In the genomic region with DNA sequence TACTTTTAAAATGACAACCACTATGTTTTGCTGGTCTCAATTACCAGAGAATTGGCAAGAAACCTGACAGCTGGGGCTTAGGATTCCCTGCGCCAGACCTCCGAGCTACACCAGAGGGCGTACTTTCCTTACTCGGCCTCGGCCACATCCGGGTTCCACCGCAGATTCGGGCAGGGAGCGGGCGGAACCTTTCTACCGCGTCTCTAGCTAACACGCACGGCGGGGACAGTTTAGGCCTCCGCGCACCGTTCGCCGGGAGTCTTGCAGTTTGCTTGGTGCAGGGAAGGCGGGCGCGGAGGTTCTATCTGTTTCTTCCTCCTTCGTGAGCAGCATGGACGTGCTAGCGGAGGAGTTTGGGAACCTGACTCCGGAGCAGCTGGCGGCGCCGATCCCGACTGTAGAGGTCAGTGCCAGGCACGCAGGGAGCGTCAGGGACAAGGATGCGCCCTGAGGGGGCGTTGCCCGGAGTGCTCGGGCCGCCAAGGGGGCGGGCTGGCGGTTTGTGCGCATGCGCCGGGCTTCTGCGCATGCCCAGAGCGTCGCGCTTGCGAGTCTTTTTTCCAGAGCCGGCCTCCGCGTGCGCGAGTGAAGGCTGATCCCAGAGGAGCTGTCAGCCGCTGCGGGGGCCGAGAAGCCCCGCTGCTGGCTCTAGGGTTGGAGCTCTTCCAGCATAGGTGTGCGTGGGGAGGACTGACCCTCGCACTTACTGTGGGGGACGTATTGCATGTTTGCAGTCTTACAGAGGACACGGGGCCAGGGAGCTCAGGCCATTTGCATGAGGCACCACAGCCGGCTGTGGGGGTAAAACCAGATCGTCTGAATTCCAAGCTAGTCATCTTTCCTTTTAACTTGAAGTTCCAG, we compare ENCODE assay signal across 1 cellular context.
TF ChIP-seq lines count a peak whose summit lies in the region.

POLR3B (plus strand) TSS at position 200 of the 861 bp plus-strand sequence; CDS start at position 332, 132 bp downstream.

TF ChIP-seq in WTC11, 78 proteins besides CTCF, POLR2A, EP300 and RAD21 (continued from another document):
- TF ChIP-seq, protein P1, sequence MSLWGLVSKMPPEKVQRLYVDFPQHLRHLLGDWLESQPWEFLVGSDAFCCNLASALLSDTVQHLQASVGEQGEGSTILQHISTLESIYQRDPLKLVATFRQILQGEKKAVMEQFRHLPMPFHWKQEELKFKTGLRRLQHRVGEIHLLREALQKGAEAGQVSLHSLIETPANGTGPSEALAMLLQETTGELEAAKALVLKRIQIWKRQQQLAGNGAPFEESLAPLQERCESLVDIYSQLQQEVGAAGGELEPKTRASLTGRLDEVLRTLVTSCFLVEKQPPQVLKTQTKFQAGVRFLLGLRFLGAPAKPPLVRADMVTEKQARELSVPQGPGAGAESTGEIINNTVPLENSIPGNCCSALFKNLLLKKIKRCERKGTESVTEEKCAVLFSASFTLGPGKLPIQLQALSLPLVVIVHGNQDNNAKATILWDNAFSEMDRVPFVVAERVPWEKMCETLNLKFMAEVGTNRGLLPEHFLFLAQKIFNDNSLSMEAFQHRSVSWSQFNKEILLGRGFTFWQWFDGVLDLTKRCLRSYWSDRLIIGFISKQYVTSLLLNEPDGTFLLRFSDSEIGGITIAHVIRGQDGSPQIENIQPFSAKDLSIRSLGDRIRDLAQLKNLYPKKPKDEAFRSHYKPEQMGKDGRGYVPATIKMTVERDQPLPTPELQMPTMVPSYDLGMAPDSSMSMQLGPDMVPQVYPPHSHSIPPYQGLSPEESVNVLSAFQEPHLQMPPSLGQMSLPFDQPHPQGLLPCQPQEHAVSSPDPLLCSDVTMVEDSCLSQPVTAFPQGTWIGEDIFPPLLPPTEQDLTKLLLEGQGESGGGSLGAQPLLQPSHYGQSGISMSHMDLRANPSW (CRISPR knock-in tag; conservative IDR thresholded peaks at IDR 0.05; ENCODE audit: low read depth), result no peak
- no peak; the same call in 1 of the 2 replicates for TF ChIP-seq JUN (CRISPR knock-in tag; IDR thresholded peaks at IDR 0.05)
- no peak for TF ChIP-seq PRRX2 (CRISPR knock-in tag; IDR thresholded peaks at IDR 0.05)
